Comparison of ENCODE assay signal across 20 cellular contexts in genomic region chr2:163401481-163401880, GRCh38.
DNase-seq lines count a peak whose midpoint lies in the region; ATAC-seq, FAIRE-seq and TF ChIP-seq lines count a peak whose summit lies in the region.
"Had no signal": no experiment of that assay in that cellular context is flagged by ENCODE, and none has a peak within 500 bp of the region (broad histone marks: within the 10 kb centered on the region; RNA-seq: fewer than 3 reads in every experiment).

No MANE protein-coding gene starts in this region.

- H3K4me1 ChIP-seq in HepG2 (ENCODE audit: insufficient read depth, low read length): no peaks in the 10 kb centered on the region
- H3K4me1 ChIP-seq: psoas muscle, tibial nerve had no signal

- no peaks in the 10 kb centered on the region for H3K79me2 ChIP-seq in HepG2 (ENCODE audit: insufficient read depth, low read length)

- WGBS in HepG2 (ENCODE audit: low lambda C conversion rate): under 1% methylated on average over 3 of the region's 3 CpGs

- TF ChIP-seq CTCF in AG09309 (IDR thresholded peaks at IDR 0.05; ENCODE audit: control insufficient read depth, insufficient read depth, low read depth, low read length, missing control alignments) (no peak), astrocyte of the spinal cord (IDR thresholded peaks at IDR 0.05; ENCODE audit: low read depth, low read length) (no peak), HepG2 (CRISPR knock-in tag; IDR thresholded peaks at IDR 0.05) (no peak), chondrocyte (IDR thresholded peaks at IDR 0.05) (no peak)

- no peaks in the 10 kb centered on the region for H4K20me1 ChIP-seq in HepG2 (ENCODE audit: insufficient read depth, low read length)

- BruUV-seq in HepG2 (replicated peaks; lab: Mats Ljungman, UMichigan): no TSS peak

- TF ChIP-seq EP300 in HepG2 (IDR thresholded peaks at IDR 0.05; ENCODE audit: low read depth in 2 of 2, low read length in 2 of 2) (no peak), HepG2 (CRISPR knock-in tag; IDR thresholded peaks at IDR 0.05; ENCODE audit: borderline replicate concordance) (no peak)

- no peak overlapping the region for H3K4me3 Mint-ChIP-seq in chondrocyte (ENCODE audit: unreplicated experiment)
- H3K4me3 Mint-ChIP-seq: activated naive CD8-positive, alpha-beta T cell treated with anti-CD3 and anti-CD28 coated beads, Interleukin-2, amount 10 ng/mL, durations not matched to agents 7 days and 5 days; T-cell had no signal

- H3K36me3 ChIP-seq in HepG2 (replicated peaks in 1 of 2; ENCODE audit: control insufficient read depth in 1 of 2, insufficient read depth in 2 of 2, low read length in 2 of 2): no peaks in the 10 kb centered on the region
- H3K36me3 ChIP-seq: tibial nerve had no signal

- no peak overlapping the region for H3K27ac Mint-ChIP-seq in chondrocyte (ENCODE audit: unreplicated experiment)
- H3K27ac Mint-ChIP-seq: activated naive CD8-positive, alpha-beta T cell treated with anti-CD3 and anti-CD28 coated beads, Interleukin-2, amount 10 ng/mL, durations not matched to agents 7 days and 5 days; T-cell had no signal

- no peaks in the 10 kb centered on the region for H3K27me3 ChIP-seq in HepG2 (ENCODE audit: control insufficient read depth in 1 of 2, insufficient read depth in 2 of 2, low read length in 2 of 2)
- H3K27me3 ChIP-seq: tibial nerve had no signal

- ATAC-seq in HepG2: no peak
- ATAC-seq in GM18873 (IDR thresholded peaks at IDR 0.05; ENCODE audit: low FRiP score, unreplicated experiment): no peak
- ATAC-seq: activated CD4-positive, CD25-positive, alpha-beta regulatory T cell treated with anti-CD3 and anti-CD28 coated beads, Interleukin-2, amount 50 U/mL, for 24 hours; psoas muscle; T-cell had no signal

- CTCF ChIA-PET in HepG2 (lab: Yijun Ruan, JAX; ENCODE audit: low intra/inter-chr PET ratio, low total read pairs): no interaction called here

- no peak for TF ChIP-seq RAD21 in HepG2 (CRISPR knock-in tag; IDR thresholded peaks at IDR 0.05)

- TF ChIP-seq POLR2A in HepG2 (IDR thresholded peaks at IDR 0.05; ENCODE audit: insufficient read depth in 1 of 2, low read depth in 2 of 2, low read length in 2 of 2): no peak

- POLR2A ChIA-PET in HepG2 (lab: Yijun Ruan, JAX): no interaction called here

- peaks cover 11% of the 10 kb centered on the region for H3K4me1 Mint-ChIP-seq in chondrocyte (ENCODE audit: low read depth)
- H3K4me1 Mint-ChIP-seq: activated naive CD8-positive, alpha-beta T cell treated with anti-CD3 and anti-CD28 coated beads, Interleukin-2, amount 10 ng/mL, durations not matched to agents 7 days and 5 days; T-cell had no signal

- H3K9me3 Mint-ChIP-seq in chondrocyte (ENCODE audit: low read depth): no peaks in the 10 kb centered on the region
- H3K9me3 Mint-ChIP-seq: activated naive CD8-positive, alpha-beta T cell treated with anti-CD3 and anti-CD28 coated beads, Interleukin-2, amount 10 ng/mL, durations not matched to agents 7 days and 5 days; T-cell had no signal

- no peak overlapping the region for H3K27ac ChIP-seq in HepG2 (ENCODE audit: extremely low read length, insufficient read depth, low read length)
- H3K27ac ChIP-seq: psoas muscle, tibial nerve had no signal

- H3K9me3 ChIP-seq in HepG2 (ENCODE audit: low read length): no peaks in the 10 kb centered on the region
- H3K9me3 ChIP-seq: psoas muscle, tibial nerve had no signal

- in situ Hi-C loops in astrocyte of the spinal cord (cut with HindIII; ENCODE audit: low sequenced_read_pairs): no loop called here
- in situ Hi-C loops in HepG2 (cut with HindIII; ENCODE audit: extremely low pct_ligation_motif_present, low pct_unique_long_range_greater_than_20kb): no loop called here

- no peak overlapping the region for H2AFZ ChIP-seq in HepG2 (ENCODE audit: low read length)

- H3K4me3 ChIP-seq in AG09309 (ENCODE audit: control insufficient read depth, low read depth, low read length) (no peak overlapping the region), astrocyte of the spinal cord (ENCODE audit: low read depth, low read length) (no peak overlapping the region), HepG2 (replicated peaks in 1 of 3; ENCODE audit: insufficient read depth in 1 of 3, low read depth in 2 of 3, low read length in 3 of 3) (no peak overlapping the region)
- H3K4me3 ChIP-seq: psoas muscle, tibial nerve had no signal

- H3K36me3 Mint-ChIP-seq in chondrocyte (ENCODE audit: low read depth): no peaks in the 10 kb centered on the region
- H3K36me3 Mint-ChIP-seq: activated naive CD8-positive, alpha-beta T cell treated with anti-CD3 and anti-CD28 coated beads, Interleukin-2, amount 10 ng/mL, durations not matched to agents 7 days and 5 days; T-cell had no signal

- no peak overlapping the region for H3K9ac ChIP-seq in HepG2 (ENCODE audit: insufficient read depth, low read depth, low read length)

- H3K27me3 Mint-ChIP-seq in chondrocyte (ENCODE audit: low read depth): no peaks in the 10 kb centered on the region
- H3K27me3 Mint-ChIP-seq: activated naive CD8-positive, alpha-beta T cell treated with anti-CD3 and anti-CD28 coated beads, Interleukin-2, amount 10 ng/mL, durations not matched to agents 7 days and 5 days; T-cell had no signal

- intact Hi-C loops in HepG2 (cut with micrococcal nuclease; ENCODE audit: unreplicated experiment): no loop called here

- H3K4me2 ChIP-seq in HepG2 (ENCODE audit: low read depth, low read length): no peak overlapping the region

- no peak for FAIRE-seq in HepG2 (lab: Jason Lieb, UNC)
- FAIRE-seq: GM12892 had no signal

- peak; percentile 7 for DNase-seq in AG09309 (ENCODE audit: low read depth)
- peak; percentile 9 for DNase-seq in HT-29 (ENCODE audit: low spot score)
- DNase-seq in astrocyte of the spinal cord (ENCODE audit: low read depth, low spot score): peak; percentile 78
- peak; percentile 83 for DNase-seq in iris pigment epithelial cell (ENCODE audit: low read depth)
- no peak for DNase-seq in iPS-NIHi7 (ENCODE audit: extremely low spot score)
- no peak for DNase-seq in HepG2 (ENCODE audit: low spot score)
- DNase-seq in chondrocyte (ENCODE audit: low spot score): no peak
- DNase-seq: activated naive CD8-positive, alpha-beta T cell treated with anti-CD3 and anti-CD28 coated beads, Interleukin-2, amount 10 ng/mL, durations not matched to agents 7 days and 5 days; AML-193; DMS79 treated with DMSO at 0.1 percent for 48 hours; NCI-H1694; NCI-H510A treated with DMSO at 0.1 percent for 48 hours; stimulated activated CD4-positive, alpha-beta T cell treated with anti-CD3 and anti-CD28 coated beads, Interleukin-1b, Interleukin-23, amount 100 ng/mL, for 48 hours; stimulated activated CD8-positive, alpha-beta memory T cell treated with anti-CD3 and anti-CD28 coated beads, Interleukin-4, amount 100 ng/mL, for 48 hours; T-cell had no signal

TF ChIP-seq in HepG2, 621 proteins besides CTCF, POLR2A, EP300 and RAD21 (continues in another document):
- TF ChIP-seq ZNF574 (CRISPR knock-in tag; IDR thresholded peaks at IDR 0.05) (no peak), ZNF781 (CRISPR knock-in tag; IDR thresholded peaks at IDR 0.05; ENCODE audit: borderline replicate concordance, not compliant biosample characterization) (no peak), ZNF296 (CRISPR knock-in tag; conservative IDR thresholded peaks at IDR 0.05) (no peak), ZC3H4 (CRISPR knock-in tag; IDR thresholded peaks at IDR 0.05; ENCODE audit: borderline replicate concordance) (no peak), ZNF460 (CRISPR knock-in tag; IDR thresholded peaks at IDR 0.05; ENCODE audit: borderline replicate concordance) (no peak), ZNF160 (CRISPR knock-in tag; IDR thresholded peaks at IDR 0.05) (no peak), ZNF777 (CRISPR knock-in tag; IDR thresholded peaks at IDR 0.05) (no peak), EZH2 (conservative IDR thresholded peaks at IDR 0.05; ENCODE audit: low read depth, low read length) (no peak), ESRRA (CRISPR knock-in tag; IDR thresholded peaks at IDR 0.05; ENCODE audit: low read depth) (no peak), TCF7L2 (IDR thresholded peaks at IDR 0.05; ENCODE audit: low read depth, low read length) (no peak), ZFX (CRISPR knock-in tag; IDR thresholded peaks at IDR 0.05; ENCODE audit: low read depth) (no peak)

Comparison
In these comparisons a context has a peak if more than half of its experiments do, and no peak if none do; other contexts are left out.
1. DNase-seq: peak in AG09309 (single experiment), HT-29 (single experiment), astrocyte of the spinal cord (single experiment) and iris pigment epithelial cell (single experiment); none in iPS-NIHi7 (single experiment), HepG2 (single experiment) and chondrocyte (single experiment).